Comparison of ENCODE assay signal across 9 cellular contexts in the genomic region with DNA sequence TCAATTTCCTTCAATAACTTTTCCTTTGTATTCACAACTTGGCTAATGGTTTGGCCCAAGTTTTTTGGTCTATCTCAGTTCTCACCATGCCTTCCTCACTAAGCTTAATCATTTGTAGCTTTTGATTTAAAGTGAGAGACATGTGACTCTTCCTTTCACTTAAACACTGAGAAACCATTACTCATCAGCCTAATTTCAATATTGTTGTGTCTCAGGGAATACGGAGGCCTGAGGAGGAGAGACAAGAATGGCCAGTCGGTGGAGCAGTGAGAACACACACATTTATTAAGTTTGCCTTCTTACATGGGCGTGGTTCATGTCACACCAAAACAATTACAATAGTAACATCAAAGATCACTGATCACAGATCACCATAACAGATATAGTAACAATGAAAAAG. TPM values are rescaled to one million over a fixed set of nuclear protein-coding genes. Genes with fewer than 3 reads are reported as not detected.
DNase-seq lines count a peak whose midpoint lies in the region; ATAC-seq and TF ChIP-seq lines count a peak whose summit lies in the region.
"Had no signal": no experiment of that assay in that cellular context is flagged by ENCODE, and none has a peak within 500 bp of the region (broad histone marks: within the 10 kb centered on the region; RNA-seq: fewer than 3 reads in every experiment).

No MANE protein-coding gene starts in this region.

- no peaks in the 10 kb centered on the region for H3K27me3 Mint-ChIP-seq in chondrocyte (ENCODE audit: low read depth)

- ATAC-seq in GM21381 (IDR thresholded peaks at IDR 0.05; ENCODE audit: unreplicated experiment) (peak; percentile 80), GM21367 (IDR thresholded peaks at IDR 0.05; ENCODE audit: unreplicated experiment) (no peak)

- peaks cover 14% of the 10 kb centered on the region for H3K36me3 Mint-ChIP-seq in chondrocyte (ENCODE audit: low read depth)

- H3K4me1 Mint-ChIP-seq in chondrocyte (ENCODE audit: low read depth) = peaks cover 31% of the 10 kb centered on the region

- H3K27ac Mint-ChIP-seq in chondrocyte (ENCODE audit: unreplicated experiment) = no peak overlapping the region

- DNase-seq in AG09309 (ENCODE audit: low read depth) (no peak), LHCN-M2 (ENCODE audit: low read depth) (peak; percentile 54), chondrocyte (ENCODE audit: low spot score) (no peak), COR-L47 (lab: John Stamatoyannopoulos, UW) (no peak), NCI-H345 treated with DMSO at 0.1 percent for 48 hours (lab: John Stamatoyannopoulos, UW; ENCODE audit: unreplicated experiment) (no peak), NCI-H1436 (lab: John Stamatoyannopoulos, UW) (no peak)
- DNase-seq: NCI-H1694 treated with DMSO at 0.1 percent for 48 hours had no signal

- H3K4me3 Mint-ChIP-seq in chondrocyte (ENCODE audit: unreplicated experiment) = no peak overlapping the region

- TF ChIP-seq CTCF in AG09309 (IDR thresholded peaks at IDR 0.05; ENCODE audit: control insufficient read depth, insufficient read depth, low read depth, low read length, missing control alignments) (peak; percentile 5), chondrocyte (IDR thresholded peaks at IDR 0.05) (peak; percentile 22)

- H3K4me3 ChIP-seq in AG09309 (ENCODE audit: control insufficient read depth, low read depth, low read length) = no peak overlapping the region

- H3K9me3 Mint-ChIP-seq in chondrocyte (ENCODE audit: low read depth) = peaks cover 24% of the 10 kb centered on the region

RNA-seq across cellular contexts. Expression of a gene that starts 56.7 kb away (rescaled TPM):
- total RNA-seq in LHCN-M2 (2014; rRNA removed) = 75.5 and 86.5 TPM in 2 replicates
- polyA plus RNA-seq in LHCN-M2 (2012) = 29.0 TPM
- total RNA-seq in chondrocyte = 52.2 to 57.7 TPM (median 55.5 TPM) in 3 replicates
